Comparison of ENCODE assay signal across 1 cellular context in the genomic region with DNA sequence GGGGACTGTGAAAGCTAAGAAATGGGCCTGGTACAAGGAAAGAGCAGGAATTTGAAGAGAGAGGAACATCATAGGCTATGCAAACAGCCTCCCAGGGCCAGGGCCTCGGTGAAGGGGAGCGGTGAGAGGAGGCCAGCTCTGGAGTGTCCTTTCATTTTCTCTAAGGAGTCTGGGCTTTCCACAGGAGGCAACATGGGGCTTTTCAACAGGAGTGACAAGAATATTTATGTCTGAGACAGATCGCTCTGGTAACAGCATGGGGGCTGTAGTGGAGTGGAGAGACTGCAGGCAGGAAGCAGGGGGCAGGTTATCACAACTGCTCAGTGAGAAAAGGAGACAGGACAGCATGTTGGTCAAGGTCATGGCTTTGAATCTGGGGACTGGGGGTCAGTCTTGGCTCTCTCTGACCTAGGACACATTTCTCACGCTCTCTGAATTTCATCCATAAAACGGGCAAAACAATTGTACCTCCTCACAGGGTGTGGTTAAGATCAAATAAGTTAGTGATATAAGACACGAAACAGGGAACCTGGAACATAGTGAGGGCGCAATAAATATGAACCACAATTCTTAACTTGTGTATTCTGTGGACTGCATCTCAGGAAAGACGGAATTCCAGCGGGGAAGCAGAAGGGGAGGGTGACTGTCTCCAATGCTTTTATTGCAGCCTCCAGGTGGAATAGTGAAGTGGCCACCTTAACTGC.
TF ChIP-seq lines count a peak whose summit lies in the region.

No MANE protein-coding gene starts in this region.

TF ChIP-seq in HEK293, 187 proteins besides CTCF, POLR2A, EP300 and RAD21 (continued from another document and continues in another):
- TF ChIP-seq, protein P1, sequence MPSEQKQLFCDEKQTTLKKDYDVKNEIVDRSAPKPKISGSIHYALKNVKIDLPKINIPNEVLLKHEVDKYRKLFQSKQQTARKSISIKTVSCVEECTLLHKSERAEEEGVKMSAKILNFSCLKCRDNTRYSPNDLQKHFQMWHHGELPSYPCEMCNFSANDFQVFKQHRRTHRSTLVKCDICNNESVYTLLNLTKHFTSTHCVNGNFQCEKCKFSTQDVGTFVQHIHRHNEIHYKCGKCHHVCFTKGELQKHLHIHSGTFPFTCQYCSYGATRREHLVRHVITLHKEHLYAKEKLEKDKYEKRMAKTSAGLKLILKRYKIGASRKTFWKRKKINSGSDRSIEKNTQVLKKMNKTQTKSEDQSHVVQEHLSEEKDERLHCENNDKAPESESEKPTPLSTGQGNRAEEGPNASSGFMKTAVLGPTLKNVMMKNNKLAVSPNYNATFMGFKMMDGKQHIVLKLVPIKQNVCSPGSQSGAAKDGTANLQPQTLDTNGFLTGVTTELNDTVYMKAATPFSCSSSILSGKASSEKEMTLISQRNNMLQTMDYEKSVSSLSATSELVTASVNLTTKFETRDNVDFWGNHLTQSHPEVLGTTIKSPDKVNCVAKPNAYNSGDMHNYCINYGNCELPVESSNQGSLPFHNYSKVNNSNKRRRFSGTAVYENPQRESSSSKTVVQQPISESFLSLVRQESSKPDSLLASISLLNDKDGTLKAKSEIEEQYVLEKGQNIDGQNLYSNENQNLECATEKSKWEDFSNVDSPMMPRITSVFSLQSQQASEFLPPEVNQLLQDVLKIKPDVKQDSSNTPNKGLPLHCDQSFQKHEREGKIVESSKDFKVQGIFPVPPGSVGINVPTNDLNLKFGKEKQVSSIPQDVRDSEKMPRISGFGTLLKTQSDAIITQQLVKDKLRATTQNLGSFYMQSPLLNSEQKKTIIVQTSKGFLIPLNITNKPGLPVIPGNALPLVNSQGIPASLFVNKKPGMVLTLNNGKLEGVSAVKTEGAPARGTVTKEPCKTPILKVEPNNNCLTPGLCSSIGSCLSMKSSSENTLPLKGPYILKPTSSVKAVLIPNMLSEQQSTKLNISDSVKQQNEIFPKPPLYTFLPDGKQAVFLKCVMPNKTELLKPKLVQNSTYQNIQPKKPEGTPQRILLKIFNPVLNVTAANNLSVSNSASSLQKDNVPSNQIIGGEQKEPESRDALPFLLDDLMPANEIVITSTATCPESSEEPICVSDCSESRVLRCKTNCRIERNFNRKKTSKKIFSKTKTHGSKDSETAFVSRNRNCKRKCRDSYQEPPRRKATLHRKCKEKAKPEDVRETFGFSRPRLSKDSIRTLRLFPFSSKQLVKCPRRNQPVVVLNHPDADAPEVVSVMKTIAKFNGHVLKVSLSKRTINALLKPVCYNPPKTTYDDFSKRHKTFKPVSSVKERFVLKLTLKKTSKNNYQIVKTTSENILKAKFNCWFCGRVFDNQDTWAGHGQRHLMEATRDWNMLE (tag by site-specific recombination; conservative IDR thresholded peaks at IDR 0.05; ENCODE audit: low read depth): no peak
- TF ChIP-seq RBAK (tag by site-specific recombination; IDR thresholded peaks at IDR 0.05) (no peak), ZNF175 (tag by site-specific recombination; IDR thresholded peaks at IDR 0.05) (no peak), ZFP37 (tag by site-specific recombination; IDR thresholded peaks at IDR 0.05) (no peak), REPIN1 (tag by site-specific recombination; IDR thresholded peaks at IDR 0.05; ENCODE audit: low read depth) (no peak), ZBTB20 (tag by site-specific recombination; IDR thresholded peaks at IDR 0.05) (peak; percentile 14; the same call in 1 of the 2 replicates), GFI1B (tag by site-specific recombination; IDR thresholded peaks at IDR 0.05) (no peak), ZNF292 (tag by site-specific recombination; IDR thresholded peaks at IDR 0.05; ENCODE audit: borderline replicate concordance, low read depth) (no peak), ZNF426 (tag by site-specific recombination; IDR thresholded peaks at IDR 0.05) (no peak), ZNF488 (tag by site-specific recombination; IDR thresholded peaks at IDR 0.05) (no peak), ZNF311 (tag by site-specific recombination; IDR thresholded peaks at IDR 0.05; ENCODE audit: borderline replicate concordance) (no peak), ZNF514 (tag by site-specific recombination; IDR thresholded peaks at IDR 0.05) (no peak), EGR2 (tag by site-specific recombination; IDR thresholded peaks at IDR 0.05; ENCODE audit: low read depth) (no peak), ZEB2 (tag by site-specific recombination; IDR thresholded peaks at IDR 0.05) (no peak), ZNF600 (tag by site-specific recombination; IDR thresholded peaks at IDR 0.05) (no peak), ZNF239 (tag by site-specific recombination; IDR thresholded peaks at IDR 0.05) (no peak), TRIM28 (IDR thresholded peaks at IDR 0.05; ENCODE audit: borderline replicate concordance, low read length) (no peak; the same call in 1 of the 2 replicates), ZNF621 (tag by site-specific recombination; IDR thresholded peaks at IDR 0.05) (no peak), HOXA7 (CRISPR knock-in tag; IDR thresholded peaks at IDR 0.05; ENCODE audit: borderline replicate concordance) (no peak), ZNF2 (tag by site-specific recombination; IDR thresholded peaks at IDR 0.05) (no peak), ZNF19 (tag by site-specific recombination; IDR thresholded peaks at IDR 0.05; ENCODE audit: low read depth) (no peak), ZNF513 (tag by site-specific recombination; IDR thresholded peaks at IDR 0.05) (no peak), ZNF792 (tag by site-specific recombination; IDR thresholded peaks at IDR 0.05) (no peak), ZBTB8A (tag by site-specific recombination; IDR thresholded peaks at IDR 0.05) (peak; percentile 1), ZNF677 (tag by site-specific recombination; IDR thresholded peaks at IDR 0.05) (no peak), SETDB1 (IDR thresholded peaks at IDR 0.05; ENCODE audit: insufficient read length, low read length) (no peak), ZNF366 (tag by site-specific recombination; conservative IDR thresholded peaks at IDR 0.05) (peak; percentile 70), ZNF530 (tag by site-specific recombination; IDR thresholded peaks at IDR 0.05; ENCODE audit: low read depth) (no peak), ZNF776 (tag by site-specific recombination; IDR thresholded peaks at IDR 0.05; ENCODE audit: borderline replicate concordance) (no peak), ZNF202 (tag by site-specific recombination; IDR thresholded peaks at IDR 0.05; ENCODE audit: borderline replicate concordance) (no peak), SP7 (tag by site-specific recombination; IDR thresholded peaks at IDR 0.05) (no peak), ZNF768 (tag by site-specific recombination; IDR thresholded peaks at IDR 0.05) (no peak), GLIS2 (tag by site-specific recombination; IDR thresholded peaks at IDR 0.05) (no peak), ZNF169 (tag by site-specific recombination; IDR thresholded peaks at IDR 0.05) (no peak), ZNF121 (tag by site-specific recombination; IDR thresholded peaks at IDR 0.05) (no peak), ZNF654 (tag by site-specific recombination; IDR thresholded peaks at IDR 0.05; ENCODE audit: low read depth) (no peak), ZNF223 (tag by site-specific recombination; IDR thresholded peaks at IDR 0.05) (no peak), ZNF596 (tag by site-specific recombination; IDR thresholded peaks at IDR 0.05) (peak; percentile 48; the same call in 1 of the 2 replicates), ZNF560 (tag by site-specific recombination; IDR thresholded peaks at IDR 0.05; ENCODE audit: borderline replicate concordance) (no peak), MEIS1 (CRISPR knock-in tag; IDR thresholded peaks at IDR 0.05; ENCODE audit: borderline replicate concordance) (no peak), ZNF211 (tag by site-specific recombination; IDR thresholded peaks at IDR 0.05; ENCODE audit: low read depth) (no peak)
- TF ChIP-seq, protein P2, sequence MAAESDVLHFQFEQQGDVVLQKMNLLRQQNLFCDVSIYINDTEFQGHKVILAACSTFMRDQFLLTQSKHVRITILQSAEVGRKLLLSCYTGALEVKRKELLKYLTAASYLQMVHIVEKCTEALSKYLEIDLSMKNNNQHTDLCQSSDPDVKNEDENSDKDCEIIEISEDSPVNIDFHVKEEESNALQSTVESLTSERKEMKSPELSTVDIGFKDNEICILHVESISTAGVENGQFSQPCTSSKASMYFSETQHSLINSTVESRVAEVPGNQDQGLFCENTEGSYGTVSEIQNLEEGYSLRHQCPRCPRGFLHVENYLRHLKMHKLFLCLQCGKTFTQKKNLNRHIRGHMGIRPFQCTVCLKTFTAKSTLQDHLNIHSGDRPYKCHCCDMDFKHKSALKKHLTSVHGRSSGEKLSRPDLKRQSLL (tag by site-specific recombination; IDR thresholded peaks at IDR 0.05): 0 out of 2 replicates have a peak, but pooled peaks have one; percentile 8
- TF ChIP-seq, protein P3, sequence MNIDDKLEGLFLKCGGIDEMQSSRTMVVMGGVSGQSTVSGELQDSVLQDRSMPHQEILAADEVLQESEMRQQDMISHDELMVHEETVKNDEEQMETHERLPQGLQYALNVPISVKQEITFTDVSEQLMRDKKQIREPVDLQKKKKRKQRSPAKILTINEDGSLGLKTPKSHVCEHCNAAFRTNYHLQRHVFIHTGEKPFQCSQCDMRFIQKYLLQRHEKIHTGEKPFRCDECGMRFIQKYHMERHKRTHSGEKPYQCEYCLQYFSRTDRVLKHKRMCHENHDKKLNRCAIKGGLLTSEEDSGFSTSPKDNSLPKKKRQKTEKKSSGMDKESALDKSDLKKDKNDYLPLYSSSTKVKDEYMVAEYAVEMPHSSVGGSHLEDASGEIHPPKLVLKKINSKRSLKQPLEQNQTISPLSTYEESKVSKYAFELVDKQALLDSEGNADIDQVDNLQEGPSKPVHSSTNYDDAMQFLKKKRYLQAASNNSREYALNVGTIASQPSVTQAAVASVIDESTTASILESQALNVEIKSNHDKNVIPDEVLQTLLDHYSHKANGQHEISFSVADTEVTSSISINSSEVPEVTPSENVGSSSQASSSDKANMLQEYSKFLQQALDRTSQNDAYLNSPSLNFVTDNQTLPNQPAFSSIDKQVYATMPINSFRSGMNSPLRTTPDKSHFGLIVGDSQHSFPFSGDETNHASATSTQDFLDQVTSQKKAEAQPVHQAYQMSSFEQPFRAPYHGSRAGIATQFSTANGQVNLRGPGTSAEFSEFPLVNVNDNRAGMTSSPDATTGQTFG (tag by site-specific recombination; IDR thresholded peaks at IDR 0.05; ENCODE audit: borderline replicate concordance): no peak
- TF ChIP-seq, protein P4, sequence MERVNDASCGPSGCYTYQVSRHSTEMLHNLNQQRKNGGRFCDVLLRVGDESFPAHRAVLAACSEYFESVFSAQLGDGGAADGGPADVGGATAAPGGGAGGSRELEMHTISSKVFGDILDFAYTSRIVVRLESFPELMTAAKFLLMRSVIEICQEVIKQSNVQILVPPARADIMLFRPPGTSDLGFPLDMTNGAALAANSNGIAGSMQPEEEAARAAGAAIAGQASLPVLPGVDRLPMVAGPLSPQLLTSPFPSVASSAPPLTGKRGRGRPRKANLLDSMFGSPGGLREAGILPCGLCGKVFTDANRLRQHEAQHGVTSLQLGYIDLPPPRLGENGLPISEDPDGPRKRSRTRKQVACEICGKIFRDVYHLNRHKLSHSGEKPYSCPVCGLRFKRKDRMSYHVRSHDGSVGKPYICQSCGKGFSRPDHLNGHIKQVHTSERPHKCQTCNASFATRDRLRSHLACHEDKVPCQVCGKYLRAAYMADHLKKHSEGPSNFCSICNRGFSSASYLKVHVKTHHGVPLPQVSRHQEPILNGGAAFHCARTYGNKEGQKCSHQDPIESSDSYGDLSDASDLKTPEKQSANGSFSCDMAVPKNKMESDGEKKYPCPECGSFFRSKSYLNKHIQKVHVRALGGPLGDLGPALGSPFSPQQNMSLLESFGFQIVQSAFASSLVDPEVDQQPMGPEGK (tag by site-specific recombination; IDR thresholded peaks at IDR 0.05): 0 out of 2 replicates have a peak, but pooled peaks have one; percentile 23
- TF ChIP-seq, protein P5, sequence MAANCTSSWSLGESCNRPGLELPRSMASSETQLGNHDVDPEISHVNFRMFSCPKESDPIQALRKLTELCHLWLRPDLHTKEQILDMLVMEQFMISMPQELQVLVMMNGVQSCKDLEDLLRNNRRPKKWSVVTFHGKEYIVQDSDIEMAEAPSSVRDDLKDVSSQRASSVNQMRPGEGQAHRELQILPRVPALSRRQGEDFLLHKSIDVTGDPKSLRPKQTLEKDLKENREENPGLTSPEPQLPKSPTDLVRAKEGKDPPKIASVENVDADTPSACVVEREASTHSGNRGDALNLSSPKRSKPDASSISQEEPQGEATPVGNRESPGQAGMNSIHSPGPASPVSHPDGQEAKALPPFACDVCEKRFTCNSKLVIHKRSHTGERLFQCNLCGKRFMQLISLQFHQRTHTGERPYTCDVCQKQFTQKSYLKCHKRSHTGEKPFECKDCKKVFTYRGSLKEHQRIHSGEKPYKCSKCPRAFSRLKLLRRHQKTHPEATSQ (tag by site-specific recombination; IDR thresholded peaks at IDR 0.05): no peak
- TF ChIP-seq, protein P6, sequence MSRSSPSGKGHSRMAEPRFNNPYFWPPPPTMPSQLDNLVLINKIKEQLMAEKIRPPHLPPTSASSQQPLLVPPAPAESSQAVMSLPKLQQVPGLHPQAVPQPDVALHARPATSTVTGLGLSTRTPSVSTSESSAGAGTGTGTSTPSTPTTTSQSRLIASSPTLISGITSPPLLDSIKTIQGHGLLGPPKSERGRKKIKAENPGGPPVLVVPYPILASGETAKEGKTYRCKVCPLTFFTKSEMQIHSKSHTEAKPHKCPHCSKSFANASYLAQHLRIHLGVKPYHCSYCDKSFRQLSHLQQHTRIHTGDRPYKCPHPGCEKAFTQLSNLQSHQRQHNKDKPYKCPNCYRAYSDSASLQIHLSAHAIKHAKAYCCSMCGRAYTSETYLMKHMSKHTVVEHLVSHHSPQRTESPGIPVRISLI (tag by site-specific recombination; IDR thresholded peaks at IDR 0.05): no peak
- TF ChIP-seq, protein P7, sequence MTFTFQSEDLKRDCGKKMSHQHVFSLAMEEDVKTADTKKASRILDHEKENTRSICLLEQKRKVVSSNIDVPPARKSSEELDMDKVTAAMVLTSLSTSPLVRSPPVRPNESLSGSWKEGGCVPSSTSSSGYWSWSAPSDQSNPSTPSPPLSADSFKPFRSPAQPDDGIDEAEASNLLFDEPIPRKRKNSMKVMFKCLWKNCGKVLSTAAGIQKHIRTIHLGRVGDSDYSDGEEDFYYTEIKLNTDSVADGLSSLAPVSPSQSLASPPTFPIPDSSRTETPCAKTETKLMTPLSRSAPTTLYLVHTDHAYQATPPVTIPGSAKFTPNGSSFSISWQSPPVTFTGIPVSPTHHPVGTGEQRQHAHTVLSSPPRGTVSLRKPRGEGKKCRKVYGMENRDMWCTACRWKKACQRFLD (tag by site-specific recombination; IDR thresholded peaks at IDR 0.05): no peak
